ENCODE assay signal across 24 cellular contexts in the genomic region with DNA sequence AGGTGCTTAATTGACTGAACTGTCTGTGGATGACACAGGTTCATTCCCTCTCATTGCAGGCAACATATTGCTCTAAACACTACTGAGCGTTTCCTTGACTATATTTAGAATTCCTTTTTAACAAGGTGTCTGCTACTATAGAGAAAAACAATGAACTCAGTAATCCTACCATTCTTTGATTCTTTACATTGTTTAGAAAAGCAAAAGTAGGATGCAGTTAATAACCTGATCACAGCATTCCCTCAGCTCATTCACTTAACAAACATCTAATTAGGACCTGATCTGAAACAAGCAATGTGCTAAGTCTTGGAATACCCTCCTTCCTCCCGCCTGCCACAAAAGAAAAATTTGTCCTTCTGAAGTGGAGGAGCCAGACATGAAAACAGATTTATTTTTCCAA.
"Had no signal": no experiment of that assay in that cellular context is flagged by ENCODE, and none has a peak within 500 bp of the region (broad histone marks: within the 10 kb centered on the region; RNA-seq: fewer than 3 reads in every experiment).

No MANE protein-coding gene starts in this region.

- H3K27me3 Mint-ChIP-seq: dendritic cell treated with granulocyte-macrophage colony-stimulating factor and Interleukin-4, amounts not matched to agents 40 ng/mL and 50 ng/mL, for 4 days; effector memory CD8-positive, alpha-beta T cell had no signal

- H3K27me3 ChIP-seq: colonic mucosa, dorsolateral prefrontal cortex, esophagus muscularis mucosa, esophagus squamous epithelium, foreskin keratinocyte, gastrocnemius medialis, gastroesophageal sphincter, heart left ventricle, heart right ventricle had no signal

- H3K4me1 ChIP-seq: colonic mucosa, esophagus muscularis mucosa, esophagus squamous epithelium, foreskin keratinocyte, gastrocnemius medialis, gastroesophageal sphincter, heart left ventricle, heart right ventricle had no signal

- H3K4me3 Mint-ChIP-seq: dendritic cell treated with granulocyte-macrophage colony-stimulating factor and Interleukin-4, amounts not matched to agents 40 ng/mL and 50 ng/mL, for 4 days; effector memory CD8-positive, alpha-beta T cell had no signal

- H3K4me3 ChIP-seq: colonic mucosa, coronary artery, dorsolateral prefrontal cortex, esophagus muscularis mucosa, esophagus squamous epithelium, gastrocnemius medialis, gastroesophageal sphincter, heart left ventricle, heart right ventricle had no signal

- H3K9me3 ChIP-seq: colonic mucosa, esophagus muscularis mucosa, esophagus squamous epithelium, gastrocnemius medialis, gastroesophageal sphincter, heart right ventricle had no signal

- H3K27ac Mint-ChIP-seq: dendritic cell treated with granulocyte-macrophage colony-stimulating factor and Interleukin-4, amounts not matched to agents 40 ng/mL and 50 ng/mL, for 4 days; effector memory CD8-positive, alpha-beta T cell had no signal

- H3K36me3 ChIP-seq: colonic mucosa, esophagus muscularis mucosa, esophagus squamous epithelium, gastrocnemius medialis, gastroesophageal sphincter, heart left ventricle, heart right ventricle had no signal

- DNase-seq: colonic mucosa; cortex of kidney; dermis blood vessel endothelial cell; dorsolateral prefrontal cortex; effector CD4-positive, alpha-beta T cell; effector CD8-positive, alpha-beta T cell; effector memory CD4-positive, alpha-beta T cell; effector memory CD8-positive, alpha-beta T cell; erythroblast; esophagus squamous epithelium; foreskin fibroblast; foreskin keratinocyte; foreskin melanocyte; gastrocnemius medialis; glutamatergic neuron; head of caudate nucleus; heart left ventricle; heart right ventricle had no signal

- ATAC-seq: effector memory CD8-positive, alpha-beta T cell; esophagus mucosa; foreskin keratinocyte; gastrocnemius medialis; gastroesophageal sphincter; heart left ventricle; heart right ventricle had no signal

- H3K27ac ChIP-seq: colonic mucosa, coronary artery, dorsolateral prefrontal cortex, epithelial cell of prostate, esophagus muscularis mucosa, esophagus squamous epithelium, foreskin keratinocyte, gastrocnemius medialis, gastroesophageal sphincter, heart left ventricle, heart right ventricle had no signal
